ENCODE assay signal across 27 cellular contexts in genomic region chr10:132258423-132258822, GRCh38.
"Had no signal": no experiment of that assay in that cellular context is flagged by ENCODE, and none has a peak within 500 bp of the region (broad histone marks: within the 10 kb centered on the region; RNA-seq: fewer than 3 reads in every experiment).

No MANE protein-coding gene starts in this region.

- H3K27ac Mint-ChIP-seq: nephron progenitor cell; stimulated activated effector memory CD8-positive, alpha-beta T cell treated with anti-CD3 and anti-CD28 coated beads, Interleukin-12 subunit alpha, Interleukin-12 subunit beta, amount 100 ng/mL, for 72 hours; stimulated activated naive B cell treated with anti-CD40 and anti-IgM and Interleukin-4, amounts not matched to agents 10 μg/mL and 1 μg/mL and 100 μg/mL, for 72 hours; stimulated activated naive CD8-positive, alpha-beta T cell treated with anti-CD3 and anti-CD28 coated beads, Interleukin-15, Interleukin-2, amounts not matched to agents 100 ng/mL and 50 ng/mL, for 24 hours had no signal

- H3K27me3 Mint-ChIP-seq: naive B cell; naive thymus-derived CD8-positive, alpha-beta T cell; natural killer cell treated with Interleukin-12 subunit alpha and Interleukin-12 subunit beta and Interleukin-15 and Interleukin-18, amount 100 ng/mL, for 72 hours; stimulated activated naive CD8-positive, alpha-beta T cell treated with anti-CD3 and anti-CD28 coated beads, Interleukin-15, Interleukin-2, amounts not matched to agents 100 ng/mL and 50 ng/mL, for 24 hours had no signal

- H2AFZ ChIP-seq: parathyroid adenoma had no signal

- H3K9me3 Mint-ChIP-seq: naive B cell; naive thymus-derived CD8-positive, alpha-beta T cell; natural killer cell treated with Interleukin-12 subunit alpha and Interleukin-12 subunit beta and Interleukin-15 and Interleukin-18, amount 100 ng/mL, for 72 hours; nephron progenitor cell; neural crest cell; stimulated activated effector memory CD8-positive, alpha-beta T cell treated with anti-CD3 and anti-CD28 coated beads, Interleukin-12 subunit alpha, Interleukin-12 subunit beta, amount 100 ng/mL, for 72 hours; stimulated activated naive B cell treated with anti-CD40 and anti-IgM and Interleukin-4, amounts not matched to agents 10 μg/mL and 1 μg/mL and 100 μg/mL, for 72 hours; stimulated activated naive CD8-positive, alpha-beta T cell treated with anti-CD3 and anti-CD28 coated beads, Interleukin-15, Interleukin-2, amounts not matched to agents 100 ng/mL and 50 ng/mL, for 24 hours had no signal

- H3K4me1 ChIP-seq: parathyroid adenoma, prostate gland, right lobe of liver, sigmoid colon, stomach, thyroid gland, tibial nerve, vagina had no signal

- H3K4me3 ChIP-seq: ovary, prostate gland, right lobe of liver, sigmoid colon, stomach, thoracic aorta, thyroid gland, tibial nerve, upper lobe of left lung, vagina had no signal

- DNase-seq: naive B cell; naive thymus-derived CD8-positive, alpha-beta T cell; nephron progenitor cell; occipital lobe; ovary; right lobe of liver; sigmoid colon; small intestine; stimulated activated CD4-positive, alpha-beta T cell treated with anti-CD3 and anti-CD28 coated beads, Interleukin-15, amount 100 ng/mL, for 24 hours; stimulated activated CD4-positive, alpha-beta T cell treated with anti-CD3 and anti-CD28 coated beads, Interleukin-2, amount 100 ng/mL, for 24 hours; stimulated activated CD4-positive, alpha-beta T cell treated with anti-CD3 and anti-CD28 coated beads, Interleukin-2, amount 100 ng/mL, for 48 hours; stimulated activated CD4-positive, alpha-beta T cell treated with anti-CD3 and anti-CD28 coated beads, Interleukin-4, amount 100 ng/mL, for 24 hours; stimulated activated naive B cell treated with anti-CD40 and anti-IgM and Interleukin-4, amounts not matched to agents 10 μg/mL and 1 μg/mL and 100 μg/mL, for 72 hours; stimulated activated naive CD4-positive, alpha-beta T cell treated with Interleukin-2 at 50 U/mL for 16 hours; stomach; thyroid gland; trophoblast cell had no signal

- H3K4me3 Mint-ChIP-seq: natural killer cell treated with Interleukin-12 subunit alpha and Interleukin-12 subunit beta and Interleukin-15 and Interleukin-18, amount 100 ng/mL, for 72 hours; nephron progenitor cell; neural crest cell; stimulated activated effector memory CD8-positive, alpha-beta T cell treated with anti-CD3 and anti-CD28 coated beads, Interleukin-12 subunit alpha, Interleukin-12 subunit beta, amount 100 ng/mL, for 72 hours; stimulated activated naive B cell treated with anti-CD40 and anti-IgM and Interleukin-4, amounts not matched to agents 10 μg/mL and 1 μg/mL and 100 μg/mL, for 72 hours; stimulated activated naive CD8-positive, alpha-beta T cell treated with anti-CD3 and anti-CD28 coated beads, Interleukin-15, Interleukin-2, amounts not matched to agents 100 ng/mL and 50 ng/mL, for 24 hours had no signal

- H3K36me3 ChIP-seq: ovary, prostate gland, right lobe of liver, sigmoid colon, stomach, thoracic aorta, thyroid gland, tibial nerve, upper lobe of left lung, vagina had no signal

- ATAC-seq: naive thymus-derived CD8-positive, alpha-beta T cell; natural killer cell treated with Interleukin-12 subunit alpha and Interleukin-12 subunit beta and Interleukin-15 and Interleukin-18, amount 100 ng/mL, for 72 hours; right lobe of liver; stimulated activated naive B cell treated with anti-CD40 and anti-IgM and Interleukin-4, amounts not matched to agents 10 μg/mL and 1 μg/mL and 100 μg/mL, for 72 hours had no signal

- H3K27me3 ChIP-seq: ovary, right lobe of liver, sigmoid colon, stomach, thyroid gland, tibial nerve, upper lobe of left lung, vagina had no signal

- H3K36me3 Mint-ChIP-seq: naive B cell; naive thymus-derived CD8-positive, alpha-beta T cell; natural killer cell treated with Interleukin-12 subunit alpha and Interleukin-12 subunit beta and Interleukin-15 and Interleukin-18, amount 100 ng/mL, for 72 hours; stimulated activated effector memory CD8-positive, alpha-beta T cell treated with anti-CD3 and anti-CD28 coated beads, Interleukin-12 subunit alpha, Interleukin-12 subunit beta, amount 100 ng/mL, for 72 hours; stimulated activated naive B cell treated with anti-CD40 and anti-IgM and Interleukin-4, amounts not matched to agents 10 μg/mL and 1 μg/mL and 100 μg/mL, for 72 hours had no signal

- H3K4me1 Mint-ChIP-seq: naive B cell had no signal

- H3K9ac ChIP-seq: parathyroid adenoma had no signal

- H3K9me3 ChIP-seq: ovary, prostate gland, right lobe of liver, sigmoid colon, stomach, thoracic aorta, thyroid gland, tibial nerve, upper lobe of left lung, vagina had no signal

- H3K27ac ChIP-seq: ovary, parathyroid adenoma, prostate gland, right lobe of liver, sigmoid colon, stomach, thoracic aorta, thyroid gland, tibial nerve, upper lobe of left lung, vagina had no signal
